8 cellular contexts compared by ENCODE assay signal in the genomic region with DNA sequence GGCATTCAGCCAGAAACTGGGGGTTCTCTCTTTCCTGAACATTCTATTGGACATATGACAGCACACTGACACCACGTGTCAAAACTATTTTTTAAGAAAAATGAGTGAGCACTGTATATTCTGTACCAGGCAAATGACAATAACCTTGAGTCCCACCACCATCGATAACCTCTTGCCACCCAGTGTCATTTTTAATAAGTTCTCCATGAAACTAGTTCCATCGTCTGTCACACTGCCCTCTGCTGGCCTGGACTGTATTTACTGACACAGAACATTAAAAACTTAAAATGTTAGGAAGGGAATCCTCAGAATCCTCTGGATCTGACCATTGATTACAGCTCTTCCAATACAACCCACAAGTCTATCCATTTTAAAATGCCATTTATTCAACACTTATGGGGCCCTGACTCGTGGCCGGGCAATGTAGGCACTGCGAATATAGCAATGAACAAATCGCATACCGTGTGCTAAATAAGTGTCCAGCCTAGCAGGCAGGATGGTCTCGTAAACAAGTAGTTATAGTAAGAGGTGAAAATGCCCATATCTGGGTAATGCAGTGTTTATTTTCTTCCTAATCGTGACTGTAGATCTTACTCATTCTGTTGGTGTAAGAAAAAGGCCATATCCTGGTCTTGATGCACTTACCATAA. TPM values are rescaled to one million over a fixed set of nuclear protein-coding genes. Genes with fewer than 3 reads are reported as not detected.
DNase-seq lines count a peak whose midpoint lies in the region; TF ChIP-seq lines count a peak whose summit lies in the region.

No MANE protein-coding gene starts in this region.

- H3K27ac ChIP-seq in liver (ENCODE audit: low read depth in 1 of 2, low read length in 2 of 2), result no peak overlapping the region

- WGBS in liver, result 59% methylated on average over 10 of the region's 10 CpGs

- DNase-seq in Daoy (ENCODE audit: low read depth) (peak; percentile 32), HK-2 (ENCODE audit: unreplicated experiment) (peak; percentile 13), T-helper 9 cell (peak; percentile 15), chondrocyte (ENCODE audit: low spot score) (no peak), NCI-H2029 treated with DMSO at 0.1 percent for 48 hours (lab: John Stamatoyannopoulos, UW) (no peak)
- peak; percentile 10 to 41 for DNase-seq in stimulated activated CD8-positive, alpha-beta memory T cell treated with anti-CD3 and anti-CD28 coated beads, Interleukin-2, amount 100 ng/mL, for 48 hours (ENCODE audit: low read depth in 2 of 2)
- no peak for DNase-seq in NK-92 treated with Interleukin-12 subunit alpha and Interleukin-12 subunit beta, amount 100 ng/mL, for 24 hours (lab: John Stamatoyannopoulos, UW)

- H3K4me3 Mint-ChIP-seq in chondrocyte (ENCODE audit: unreplicated experiment), result no peak overlapping the region

- TF ChIP-seq CTCF in chondrocyte (IDR thresholded peaks at IDR 0.05) (peak; percentile 93), liver (IDR thresholded peaks at IDR 0.05; ENCODE audit: low read depth, low read length, missing input control) (peak; percentile 59)

- H3K4me3 ChIP-seq in liver (ENCODE audit: low read depth in 1 of 3, low read length in 3 of 3), result no peak overlapping the region

- H3K36me3 ChIP-seq in liver (ENCODE audit: control insufficient read depth in 4 of 4, insufficient read depth in 3 of 4, low read depth in 1 of 4, low read length in 3 of 4), result no peaks in the 10 kb centered on the region

- H3K4me1 ChIP-seq in liver (ENCODE audit: control insufficient read depth in 4 of 4, insufficient read depth in 4 of 4, low read length in 3 of 4), result no peaks in the 10 kb centered on the region

- H3K9me3 Mint-ChIP-seq in chondrocyte (ENCODE audit: low read depth), result no peaks in the 10 kb centered on the region

- no peaks in the 10 kb centered on the region for H3K9me3 ChIP-seq in liver (ENCODE audit: control insufficient read depth in 4 of 4, low read length in 3 of 4)

- TF ChIP-seq RAD21 in liver (IDR thresholded peaks at IDR 0.05), result peak; percentile 63 to 73

- peaks cover 0 to 2% (median 0%) of the 10 kb centered on the region in 4 donors for H3K27me3 ChIP-seq in liver (ENCODE audit: control insufficient read depth in 4 of 4, insufficient read depth in 4 of 4, low read length in 3 of 4)

- H3K27me3 Mint-ChIP-seq in chondrocyte (ENCODE audit: low read depth), result peaks cover 18% of the 10 kb centered on the region

- H3K4me1 Mint-ChIP-seq in chondrocyte (ENCODE audit: low read depth), result no peaks in the 10 kb centered on the region

- H3K36me3 Mint-ChIP-seq in chondrocyte (ENCODE audit: low read depth), result no peaks in the 10 kb centered on the region

- no peak overlapping the region for H3K27ac Mint-ChIP-seq in chondrocyte (ENCODE audit: unreplicated experiment)

- H3K9ac ChIP-seq in liver (ENCODE audit: low read depth in 1 of 2, low read length in 2 of 2), result no peak overlapping the region

TF ChIP-seq in liver, 16 proteins besides CTCF, POLR2A, EP300 and RAD21:
- TF ChIP-seq TAF1 (conservative IDR thresholded peaks at IDR 0.05) (no peak), EGR1 (IDR thresholded peaks at IDR 0.05; ENCODE audit: low read depth in 2 of 2) (no peak)

RNA-seq across cellular contexts. Expression of gene CACNB2, which starts 35.9 kb away (rescaled TPM):
- total RNA-seq in Daoy (2014; rRNA removed; shearing (Covaris generic)), result 0.06 TPM in 1 of 2 replicates, not detected in the other
- total RNA-seq in chondrocyte (0.10 to 0.38 TPM (median 0.25 TPM) in 3 replicates), liver (1 to 10 TPM in 1 of 2 donors, under 1 TPM in 1; 0.65 to 1.0 TPM)
- polyA plus RNA-seq in liver, result 1 to 10 TPM in 1 of 2 donors, under 1 TPM in 1; 0.38 to 3.1 TPM

Comparison
In these comparisons a context has a peak if more than half of its experiments do, and no peak if none do; other contexts are left out.
1. DNase-seq: peak in Daoy (single experiment), HK-2 (single experiment), T-helper 9 cell (single experiment) and stimulated activated CD8-positive, alpha-beta memory T cell treated with anti-CD3 and anti-CD28 coated beads, Interleukin-2, amount 100 ng/mL, for 48 hours (2 of 2); none in chondrocyte (single experiment), NCI-H2029 treated with DMSO at 0.1 percent for 48 hours (single experiment) and NK-92 treated with Interleukin-12 subunit alpha and Interleukin-12 subunit beta, amount 100 ng/mL, for 24 hours (single experiment).